ENCODE assay signal across 12 cellular contexts in genomic region chr16:83513006-83513755, GRCh38.
DNase-seq lines count a peak whose midpoint lies in the region; ATAC-seq lines count a peak whose summit lies in the region.
"Had no signal": no experiment of that assay in that cellular context is flagged by ENCODE, and none has a peak within 500 bp of the region (broad histone marks: within the 10 kb centered on the region; RNA-seq: fewer than 3 reads in every experiment).

No MANE protein-coding gene starts in this region.

- no peak for ATAC-seq in HG02623 (IDR thresholded peaks at IDR 0.05; ENCODE audit: unreplicated experiment)

- peak; percentile 78 for DNase-seq in GM04504 (ENCODE audit: low read depth)
- peak; percentile 1 for DNase-seq in OCI-M1 (lab: John Stamatoyannopoulos, UW)
- DNase-seq in dermis blood vessel endothelial cell, result peak; percentile 10
- DNase-seq in renal cortical epithelial cell (ENCODE audit: low read depth), result peak; percentile 75
- no peak for DNase-seq in Ammon's horn (ENCODE audit: low spot score)
- DNase-seq in CD1c-positive myeloid dendritic cell (ENCODE audit: extremely low spot score), result no peak
- DNase-seq: activated naive CD4-positive, alpha-beta T cell; endodermal cell; GF-D8; immature natural killer cell; NCI-H2171 treated with DMSO at 0.1 percent for 48 hours had no signal

Comparison
In these comparisons a context has a peak if more than half of its experiments do, and no peak if none do; other contexts are left out.
1. DNase-seq: peak in GM04504 (single experiment), OCI-M1 (single experiment), dermis blood vessel endothelial cell (single experiment) and renal cortical epithelial cell (single experiment); none in Ammon's horn (single experiment) and CD1c-positive myeloid dendritic cell (single experiment).